10 cellular contexts compared by ENCODE assay signal in genomic region chr1:47189844-47190562, GRCh38. TPM values are rescaled to one million over a fixed set of nuclear protein-coding genes. Genes with fewer than 3 reads are reported as not detected.
DNase-seq lines count a peak whose midpoint lies in the region; ATAC-seq and TF ChIP-seq lines count a peak whose summit lies in the region.
"Had no signal": no experiment of that assay in that cellular context is flagged by ENCODE, and none has a peak within 500 bp of the region (broad histone marks: within the 10 kb centered on the region; RNA-seq: fewer than 3 reads in every experiment).

Gene PDZK1IP1 (minus strand): TSS chr1:47190036. CDS start chr1:47189932, 104 bp downstream.

- peaks cover 4% of the 10 kb centered on the region for H3K27me3 ChIP-seq in endodermal cell (ENCODE audit: control insufficient read depth, insufficient read depth, low read length, poor library complexity, severe bottlenecking)
- H3K27me3 ChIP-seq in lower lobe of right lung (ENCODE audit: low read depth), result no peaks in the 10 kb centered on the region
- H3K27me3 ChIP-seq in upper lobe of right lung, result no peaks in the 10 kb centered on the region

- no peak for ATAC-seq in activated CD8-positive, alpha-beta memory T cell treated with anti-CD3 and anti-CD28 coated beads, Interleukin-2, amount 10 ng/mL, durations not matched to agents 7 days and 5 days
- ATAC-seq in lower lobe of right lung (peak; percentile 88 to 92), upper lobe of right lung (peak; percentile 84), HG03439 (IDR thresholded peaks at IDR 0.05; ENCODE audit: unreplicated experiment) (no peak)
- ATAC-seq: HCT116 had no signal

- no peak within 1 kb of the TSS for H3K9ac ChIP-seq in endodermal cell (ENCODE audit: extremely low read depth, low read length, poor library complexity, severe bottlenecking)

- no peaks in the 10 kb centered on the region for H3K4me1 ChIP-seq in endodermal cell (ENCODE audit: control insufficient read depth, insufficient read depth, low read length)
- H3K4me1 ChIP-seq in lower lobe of right lung, result peaks cover 33% of the 10 kb centered on the region
- peaks cover 35% of the 10 kb centered on the region for H3K4me1 ChIP-seq in upper lobe of right lung

- CTCF ChIA-PET in activated CD8-positive, alpha-beta memory T cell treated with anti-CD3 and anti-CD28 coated beads, Interleukin-2, amount 10 ng/mL, durations not matched to agents 7 days and 5 days (lab: Charles Lee), result interaction anchor here (0.7 to 6.6 kb wide), 4 partner anchors 9 to 536 kb away, joined by 3 to 107 read pairs (median 30); no protein-coding TSS in a partner anchor

- no peak within 1 kb of the TSS for H3K4me3 Mint-ChIP-seq in activated CD8-positive, alpha-beta memory T cell treated with anti-CD3 and anti-CD28 coated beads, Interleukin-2, amount 10 ng/mL, durations not matched to agents 7 days and 5 days
- H3K4me3 Mint-ChIP-seq in endodermal cell, result no peak within 1 kb of the TSS
- H3K4me3 Mint-ChIP-seq: CD4-positive, CD25-positive, alpha-beta regulatory T cell had no signal

- H3K36me3 Mint-ChIP-seq in activated CD8-positive, alpha-beta memory T cell treated with anti-CD3 and anti-CD28 coated beads, Interleukin-2, amount 10 ng/mL, durations not matched to agents 7 days and 5 days, result no peaks in the 10 kb centered on the region
- H3K36me3 Mint-ChIP-seq in endodermal cell (ENCODE audit: low read depth), result no peaks in the 10 kb centered on the region
- H3K36me3 Mint-ChIP-seq: CD4-positive, CD25-positive, alpha-beta regulatory T cell had no signal

- WGBS in endodermal cell (ENCODE audit: insufficient coverage in 1 of 2, insufficient read length in 1 of 2), 2 experiments, result 80 to 86% methylated on average over 10 to 18 of the region's 18 CpGs

- H3K4me3 ChIP-seq in endodermal cell (ENCODE audit: low read length) (no peak within 1 kb of the TSS), lower lobe of right lung (peak within 1 kb of the TSS; percentile 44), upper lobe of right lung (peak within 1 kb of the TSS; percentile 36)

- H3K36me3 ChIP-seq in endodermal cell (ENCODE audit: control insufficient read depth, insufficient read depth, low read length) (no peaks in the 10 kb centered on the region), lower lobe of right lung (no peaks in the 10 kb centered on the region), upper lobe of right lung (no peaks in the 10 kb centered on the region)

- H3K9me3 Mint-ChIP-seq in activated CD8-positive, alpha-beta memory T cell treated with anti-CD3 and anti-CD28 coated beads, Interleukin-2, amount 10 ng/mL, durations not matched to agents 7 days and 5 days (ENCODE audit: low read depth), result no peaks in the 10 kb centered on the region
- H3K9me3 Mint-ChIP-seq in endodermal cell, result peaks cover under 1% of the 10 kb centered on the region

- intact Hi-C loops in lower lobe of right lung (cut with DNase I) (no loop called here), upper lobe of right lung (cut with DNase I) (loop anchor here (10.0 kb wide), 1 partner anchor 75 kb away; no protein-coding TSS in a partner anchor)

- H3K27ac Mint-ChIP-seq in activated CD8-positive, alpha-beta memory T cell treated with anti-CD3 and anti-CD28 coated beads, Interleukin-2, amount 10 ng/mL, durations not matched to agents 7 days and 5 days, result no peak within 1 kb of the TSS
- no peak within 1 kb of the TSS for H3K27ac Mint-ChIP-seq in endodermal cell
- H3K27ac Mint-ChIP-seq: CD4-positive, CD25-positive, alpha-beta regulatory T cell had no signal

- no peak within 1 kb of the TSS for H3K27ac ChIP-seq in endodermal cell (ENCODE audit: low read depth, low read length)
- peak within 1 kb of the TSS; percentile 80 for H3K27ac ChIP-seq in lower lobe of right lung
- peak within 1 kb of the TSS; percentile 84 for H3K27ac ChIP-seq in upper lobe of right lung

- TF ChIP-seq CTCF in endodermal cell (conservative IDR thresholded peaks at IDR 0.05) (no peak), lower lobe of right lung (IDR thresholded peaks at IDR 0.05) (no peak), upper lobe of right lung (IDR thresholded peaks at IDR 0.05) (no peak)

- H3K9me3 ChIP-seq in endodermal cell (ENCODE audit: control insufficient read depth, low read length), result no peaks in the 10 kb centered on the region
- no peaks in the 10 kb centered on the region for H3K9me3 ChIP-seq in lower lobe of right lung
- no peaks in the 10 kb centered on the region for H3K9me3 ChIP-seq in upper lobe of right lung

- peaks cover 5% of the 10 kb centered on the region for H3K27me3 Mint-ChIP-seq in activated CD8-positive, alpha-beta memory T cell treated with anti-CD3 and anti-CD28 coated beads, Interleukin-2, amount 10 ng/mL, durations not matched to agents 7 days and 5 days
- peaks cover 28% of the 10 kb centered on the region for H3K27me3 Mint-ChIP-seq in endodermal cell (ENCODE audit: insufficient read depth)

- DNase-seq in activated CD8-positive, alpha-beta memory T cell treated with anti-CD3 and anti-CD28 coated beads, Interleukin-2, amount 10 ng/mL, durations not matched to agents 7 days and 5 days, result peak; percentile 36
- no peak for DNase-seq in activated CD8-positive, alpha-beta memory T cell treated with anti-CD3 and anti-CD28 coated beads, Interleukin-2, amount 50 U/mL, for 48 hours
- DNase-seq in endodermal cell (peak; percentile 76), lower lobe of right lung (peak; percentile 89), upper lobe of right lung (peak; percentile 92), GM19238 (ENCODE audit: insufficient read length, low spot score) (no peak)
- DNase-seq in stimulated activated CD4-positive, alpha-beta T cell treated with anti-CD3 and anti-CD28 coated beads, Interleukin-15, amount 100 ng/mL, for 24 hours, result no peak
- DNase-seq: CD4-positive, CD25-positive, alpha-beta regulatory T cell had no signal

- no peaks in the 10 kb centered on the region for H3K4me1 Mint-ChIP-seq in activated CD8-positive, alpha-beta memory T cell treated with anti-CD3 and anti-CD28 coated beads, Interleukin-2, amount 10 ng/mL, durations not matched to agents 7 days and 5 days
- H3K4me1 Mint-ChIP-seq in endodermal cell, result peaks cover 25% of the 10 kb centered on the region

RNA-seq across cellular contexts. Expression of gene PDZK1IP1, which starts in this region (rescaled TPM):
- total RNA-seq in activated CD8-positive, alpha-beta memory T cell treated with anti-CD3 and anti-CD28 coated beads, Interleukin-2, amount 10 ng/mL, durations not matched to agents 7 days and 5 days, result not detected
- total RNA-seq in endodermal cell (not detected), lower lobe of right lung (22.6 TPM), upper lobe of right lung (41.2 TPM)
- polyA plus RNA-seq in endodermal cell (2013, experiment 1 of 2), result not detected
- polyA plus RNA-seq in endodermal cell (2013, experiment 2 of 2), result not detected
- polyA plus RNA-seq: CD4-positive, CD25-positive, alpha-beta regulatory T cell had no signal

Comparison
In these comparisons a context has a peak if more than half of its experiments do, and no peak if none do; other contexts are left out.
1. RNA of gene PDZK1IP1 (total RNA-seq): 41.2 TPM in upper lobe of right lung (single experiment) and 22.6 TPM in lower lobe of right lung (single experiment); not detected in endodermal cell and not detected in activated CD8-positive, alpha-beta memory T cell treated with anti-CD3 and anti-CD28 coated beads, Interleukin-2, amount 10 ng/mL, durations not matched to agents 7 days and 5 days; every median in the first group is over 10 times any median in the second.
2. Peak in DNase-seq in activated CD8-positive, alpha-beta memory T cell treated with anti-CD3 and anti-CD28 coated beads, Interleukin-2, amount 10 ng/mL, durations not matched to agents 7 days and 5 days; RNA of the gene not detected or under 1 TPM.
3. Peak in DNase-seq in endodermal cell; RNA of the gene not detected or under 1 TPM.
4. ATAC-seq: peak in lower lobe of right lung (2 of 2) and upper lobe of right lung (single experiment); none in activated CD8-positive, alpha-beta memory T cell treated with anti-CD3 and anti-CD28 coated beads, Interleukin-2, amount 10 ng/mL, durations not matched to agents 7 days and 5 days (single experiment) and HG03439 (single experiment).
5. DNase-seq: peak in lower lobe of right lung (single experiment) and upper lobe of right lung (single experiment); none in activated CD8-positive, alpha-beta memory T cell treated with anti-CD3 and anti-CD28 coated beads, Interleukin-2, amount 50 U/mL, for 48 hours (single experiment), GM19238 (single experiment) and stimulated activated CD4-positive, alpha-beta T cell treated with anti-CD3 and anti-CD28 coated beads, Interleukin-15, amount 100 ng/mL, for 24 hours (single experiment).